Comparison of ENCODE assay signal across 14 cellular contexts in genomic region chr6:4935486-4935885, GRCh38.
DNase-seq lines count a peak whose midpoint lies in the region; ATAC-seq and TF ChIP-seq lines count a peak whose summit lies in the region.
"Had no signal": no experiment of that assay in that cellular context is flagged by ENCODE, and none has a peak within 500 bp of the region (broad histone marks: within the 10 kb centered on the region; RNA-seq: fewer than 3 reads in every experiment).

No MANE protein-coding gene starts in this region.

- H3K27ac Mint-ChIP-seq in activated naive CD4-positive, alpha-beta T cell treated with anti-CD3 and anti-CD28 coated beads for 36 hours, result no peak overlapping the region
- H3K27ac Mint-ChIP-seq in activated naive CD8-positive, alpha-beta T cell, result peak overlapping the region; percentile 41
- peak overlapping the region; percentile 37 for H3K27ac Mint-ChIP-seq in stimulated activated naive B cell treated with anti-CD40 and anti-IgM and Interleukin-4, amounts not matched to agents 10 μg/mL and 1 μg/mL and 100 μg/mL, for 72 hours

- H3K4me1 Mint-ChIP-seq in activated naive CD4-positive, alpha-beta T cell treated with anti-CD3 and anti-CD28 coated beads for 36 hours (ENCODE audit: low read depth), result peaks cover 39% of the 10 kb centered on the region
- peaks cover 61% of the 10 kb centered on the region for H3K4me1 Mint-ChIP-seq in activated naive CD8-positive, alpha-beta T cell (ENCODE audit: low read depth)
- H3K4me1 Mint-ChIP-seq in stimulated activated naive B cell treated with anti-CD40 and anti-IgM and Interleukin-4, amounts not matched to agents 10 μg/mL and 1 μg/mL and 100 μg/mL, for 72 hours, result peaks cover 34 to 43% of the 10 kb centered on the region in 2 donors

- intact Hi-C loops in activated naive CD4-positive, alpha-beta T cell treated with anti-CD3 and anti-CD28 coated beads for 36 hours (cut with micrococcal nuclease), result loop anchor here (1.0 to 10.0 kb wide), 3 partner anchors 157 to 801 kb away; partner anchors contain the start of gene ECI2

- ATAC-seq in HG03196 (IDR thresholded peaks at IDR 0.05; ENCODE audit: unreplicated experiment) (peak; percentile 35), HG03469 (IDR thresholded peaks at IDR 0.05; ENCODE audit: unreplicated experiment) (no peak), HG02870 (IDR thresholded peaks at IDR 0.05; ENCODE audit: unreplicated experiment) (no peak)
- ATAC-seq in stimulated activated naive B cell treated with anti-CD40 and anti-IgM and Interleukin-4, amounts not matched to agents 10 μg/mL and 1 μg/mL and 100 μg/mL, for 72 hours (replicated peaks), result peak; percentile 81 to 93
- ATAC-seq: body of pancreas, K562, upper lobe of right lung had no signal

- CTCF ChIA-PET in activated naive CD4-positive, alpha-beta T cell treated with anti-CD3 and anti-CD28 coated beads for 36 hours (lab: Charles Lee), result interaction anchor here (1.1 kb wide), 1 partner anchor 50 kb away, joined by 3 read pairs; no protein-coding TSS in a partner anchor
- CTCF ChIA-PET in HEK293T (lab: Yijun Ruan, JAX), result interaction anchor here (1.5 kb wide), 1 partner anchor 29 kb away, joined by 6 read pairs; no protein-coding TSS in a partner anchor

- H3K27me3 Mint-ChIP-seq in activated naive CD4-positive, alpha-beta T cell treated with anti-CD3 and anti-CD28 coated beads for 36 hours (ENCODE audit: low read depth), result no peaks in the 10 kb centered on the region
- H3K27me3 Mint-ChIP-seq in activated naive CD8-positive, alpha-beta T cell, result no peaks in the 10 kb centered on the region
- H3K27me3 Mint-ChIP-seq in stimulated activated naive B cell treated with anti-CD40 and anti-IgM and Interleukin-4, amounts not matched to agents 10 μg/mL and 1 μg/mL and 100 μg/mL, for 72 hours, result no peaks in the 10 kb centered on the region

- POLR2A ChIA-PET in HEK293T (lab: Yijun Ruan, JAX), result no interaction called here

- peaks cover 17% of the 10 kb centered on the region for H3K36me3 Mint-ChIP-seq in activated naive CD4-positive, alpha-beta T cell treated with anti-CD3 and anti-CD28 coated beads for 36 hours (ENCODE audit: low read depth)
- H3K36me3 Mint-ChIP-seq in activated naive CD8-positive, alpha-beta T cell, result peaks cover 10% of the 10 kb centered on the region
- H3K36me3 Mint-ChIP-seq in stimulated activated naive B cell treated with anti-CD40 and anti-IgM and Interleukin-4, amounts not matched to agents 10 μg/mL and 1 μg/mL and 100 μg/mL, for 72 hours, result peaks cover 16 to 38% of the 10 kb centered on the region in 2 donors

- H3K9me3 Mint-ChIP-seq in activated naive CD4-positive, alpha-beta T cell treated with anti-CD3 and anti-CD28 coated beads for 36 hours, result no peaks in the 10 kb centered on the region
- no peaks in the 10 kb centered on the region for H3K9me3 Mint-ChIP-seq in activated naive CD8-positive, alpha-beta T cell (ENCODE audit: low read depth)
- H3K9me3 Mint-ChIP-seq in stimulated activated naive B cell treated with anti-CD40 and anti-IgM and Interleukin-4, amounts not matched to agents 10 μg/mL and 1 μg/mL and 100 μg/mL, for 72 hours, result no peaks in the 10 kb centered on the region
- H3K9me3 Mint-ChIP-seq: nephron had no signal

- DNase-seq in activated naive CD4-positive, alpha-beta T cell treated with anti-CD3 and anti-CD28 coated beads for 36 hours, result peak; percentile 38
- no peak for DNase-seq in activated naive CD4-positive, alpha-beta T cell (lab: John Stamatoyannopoulos, UW)
- peak; percentile 18 for DNase-seq in stimulated activated naive B cell treated with anti-CD40 and anti-IgM and Interleukin-4, amounts not matched to agents 10 μg/mL and 1 μg/mL and 100 μg/mL, for 72 hours
- DNase-seq in HEK293T (ENCODE audit: extremely low spot score), result no peak
- DNase-seq: body of pancreas, NCI-H187, sigmoid colon, upper lobe of right lung had no signal

- H3K4me3 Mint-ChIP-seq in activated naive CD4-positive, alpha-beta T cell treated with anti-CD3 and anti-CD28 coated beads for 36 hours, result no peak overlapping the region
- peak overlapping the region; percentile 5 for H3K4me3 Mint-ChIP-seq in activated naive CD8-positive, alpha-beta T cell
- H3K4me3 Mint-ChIP-seq in stimulated activated naive B cell treated with anti-CD40 and anti-IgM and Interleukin-4, amounts not matched to agents 10 μg/mL and 1 μg/mL and 100 μg/mL, for 72 hours, result no peak overlapping the region
- H3K4me3 Mint-ChIP-seq: nephron had no signal

TF ChIP-seq in HEK293T, 16 proteins besides CTCF, POLR2A, EP300 and RAD21:
- no peak for TF ChIP-seq SP1 (IDR thresholded peaks at IDR 0.05)
- no peak for TF ChIP-seq FOXA1 (IDR thresholded peaks at IDR 0.05)
- TF ChIP-seq SUZ12 (IDR thresholded peaks at IDR 0.05), result no peak
- no peak for TF ChIP-seq HDGF (IDR thresholded peaks at IDR 0.05; ENCODE audit: borderline replicate concordance)
- no peak for TF ChIP-seq CTBP1 (IDR thresholded peaks at IDR 0.05; ENCODE audit: borderline replicate concordance)
- no peak for TF ChIP-seq ARNT (IDR thresholded peaks at IDR 0.05)

Comparison
In these comparisons a context has a peak if more than half of its experiments do, and no peak if none do; other contexts are left out.
1. DNase-seq: peak in activated naive CD4-positive, alpha-beta T cell treated with anti-CD3 and anti-CD28 coated beads for 36 hours (single experiment) and stimulated activated naive B cell treated with anti-CD40 and anti-IgM and Interleukin-4, amounts not matched to agents 10 μg/mL and 1 μg/mL and 100 μg/mL, for 72 hours (single experiment); none in activated naive CD4-positive, alpha-beta T cell (0 of 4) and HEK293T (single experiment).
2. ATAC-seq: peak in HG03196 (single experiment) and stimulated activated naive B cell treated with anti-CD40 and anti-IgM and Interleukin-4, amounts not matched to agents 10 μg/mL and 1 μg/mL and 100 μg/mL, for 72 hours (2 of 2); none in HG03469 (single experiment) and HG02870 (single experiment).